1 cellular context compared by ENCODE assay signal in the genomic region with DNA sequence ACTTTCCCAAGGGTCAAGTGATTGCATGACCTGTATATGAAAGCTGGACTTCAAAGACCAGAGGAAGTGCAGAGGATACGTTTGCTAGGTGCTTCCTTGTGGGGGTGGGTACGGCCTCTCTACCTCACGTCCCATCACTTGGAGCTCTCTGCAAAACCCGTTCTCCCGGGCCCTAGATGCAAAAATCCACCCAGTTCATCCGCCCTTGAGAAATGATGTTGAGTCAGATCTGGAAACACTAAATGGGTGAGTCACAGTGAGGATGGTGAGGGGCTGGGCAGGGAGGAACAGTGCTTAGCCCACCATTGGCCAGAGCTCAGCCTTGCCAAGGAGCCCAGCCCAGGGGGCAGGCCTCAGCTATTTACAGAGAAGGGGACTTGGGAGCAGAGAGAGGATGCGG.
TF ChIP-seq lines count a peak whose summit lies in the region.

No MANE protein-coding gene starts in this region.

TF ChIP-seq in SK-N-SH, 30 proteins besides CTCF, POLR2A, EP300 and RAD21 (continued from another document):
- TF ChIP-seq, protein P1, sequence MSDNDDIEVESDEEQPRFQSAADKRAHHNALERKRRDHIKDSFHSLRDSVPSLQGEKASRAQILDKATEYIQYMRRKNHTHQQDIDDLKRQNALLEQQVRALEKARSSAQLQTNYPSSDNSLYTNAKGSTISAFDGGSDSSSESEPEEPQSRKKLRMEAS (IDR thresholded peaks at IDR 0.05; ENCODE audit: low read depth), result 0 out of 2 replicates have a peak, but pooled peaks have one; percentile 18
- TF ChIP-seq TCF12 (IDR thresholded peaks at IDR 0.05), result peak; percentile 52; the same call in 1 of the 2 replicates
- TF ChIP-seq FOXJ3 (CRISPR knock-in tag; IDR thresholded peaks at IDR 0.05), result no peak
- TF ChIP-seq FOSL2 (IDR thresholded peaks at IDR 0.05; ENCODE audit: borderline replicate concordance, low read depth), result peak; percentile 93
